In the genomic region with DNA sequence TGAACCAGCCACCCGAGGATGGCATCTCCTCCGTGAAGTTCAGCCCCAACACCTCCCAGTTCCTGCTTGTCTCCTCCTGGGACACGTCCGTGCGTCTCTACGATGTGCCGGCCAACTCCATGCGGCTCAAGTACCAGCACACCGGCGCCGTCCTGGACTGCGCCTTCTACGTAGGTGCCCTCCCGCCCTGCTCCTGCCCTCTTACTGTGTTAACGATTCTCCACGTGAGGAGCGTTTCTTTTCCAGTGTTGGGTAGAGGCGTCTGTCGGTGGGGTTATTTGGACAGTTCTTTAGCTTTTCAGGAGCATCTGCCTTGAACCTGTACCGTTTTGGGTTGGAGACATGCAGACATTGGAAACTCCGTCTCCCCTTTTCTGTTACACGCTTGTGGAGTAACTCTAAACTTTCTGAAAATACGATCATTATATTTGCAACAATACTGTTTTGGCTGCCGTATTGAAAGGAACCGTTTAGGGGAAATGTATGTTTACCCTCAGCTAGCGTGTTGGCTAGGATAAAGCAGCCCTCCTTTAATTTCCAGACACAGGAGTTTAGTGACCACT, we compare ENCODE assay signal across 1 cellular context.
A peak's percentile ranks its signal among the peaks of the same experiment; 100 is the strongest.
TF ChIP-seq lines count a peak whose summit lies in the region.

No MANE protein-coding gene starts in this region.

TF ChIP-seq in HEK293, 187 proteins besides CTCF, POLR2A, EP300 and RAD21 (continued from another document):
- TF ChIP-seq, protein P1, sequence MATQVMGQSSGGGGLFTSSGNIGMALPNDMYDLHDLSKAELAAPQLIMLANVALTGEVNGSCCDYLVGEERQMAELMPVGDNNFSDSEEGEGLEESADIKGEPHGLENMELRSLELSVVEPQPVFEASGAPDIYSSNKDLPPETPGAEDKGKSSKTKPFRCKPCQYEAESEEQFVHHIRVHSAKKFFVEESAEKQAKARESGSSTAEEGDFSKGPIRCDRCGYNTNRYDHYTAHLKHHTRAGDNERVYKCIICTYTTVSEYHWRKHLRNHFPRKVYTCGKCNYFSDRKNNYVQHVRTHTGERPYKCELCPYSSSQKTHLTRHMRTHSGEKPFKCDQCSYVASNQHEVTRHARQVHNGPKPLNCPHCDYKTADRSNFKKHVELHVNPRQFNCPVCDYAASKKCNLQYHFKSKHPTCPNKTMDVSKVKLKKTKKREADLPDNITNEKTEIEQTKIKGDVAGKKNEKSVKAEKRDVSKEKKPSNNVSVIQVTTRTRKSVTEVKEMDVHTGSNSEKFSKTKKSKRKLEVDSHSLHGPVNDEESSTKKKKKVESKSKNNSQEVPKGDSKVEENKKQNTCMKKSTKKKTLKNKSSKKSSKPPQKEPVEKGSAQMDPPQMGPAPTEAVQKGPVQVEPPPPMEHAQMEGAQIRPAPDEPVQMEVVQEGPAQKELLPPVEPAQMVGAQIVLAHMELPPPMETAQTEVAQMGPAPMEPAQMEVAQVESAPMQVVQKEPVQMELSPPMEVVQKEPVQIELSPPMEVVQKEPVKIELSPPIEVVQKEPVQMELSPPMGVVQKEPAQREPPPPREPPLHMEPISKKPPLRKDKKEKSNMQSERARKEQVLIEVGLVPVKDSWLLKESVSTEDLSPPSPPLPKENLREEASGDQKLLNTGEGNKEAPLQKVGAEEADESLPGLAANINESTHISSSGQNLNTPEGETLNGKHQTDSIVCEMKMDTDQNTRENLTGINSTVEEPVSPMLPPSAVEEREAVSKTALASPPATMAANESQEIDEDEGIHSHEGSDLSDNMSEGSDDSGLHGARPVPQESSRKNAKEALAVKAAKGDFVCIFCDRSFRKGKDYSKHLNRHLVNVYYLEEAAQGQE (tag by site-specific recombination; IDR thresholded peaks at IDR 0.05): 0 out of 2 replicates have a peak, but pooled peaks have one; percentile 36
- TF ChIP-seq MEIS1 (CRISPR knock-in tag; IDR thresholded peaks at IDR 0.05; ENCODE audit: borderline replicate concordance) (no peak), ZBTB8A (tag by site-specific recombination; IDR thresholded peaks at IDR 0.05) (peak; percentile 67), ZBTB7A (tag by site-specific recombination; IDR thresholded peaks at IDR 0.05; ENCODE audit: low read depth) (no peak), ZNF157 (tag by site-specific recombination; IDR thresholded peaks at IDR 0.05) (no peak)
- TF ChIP-seq, protein P2, sequence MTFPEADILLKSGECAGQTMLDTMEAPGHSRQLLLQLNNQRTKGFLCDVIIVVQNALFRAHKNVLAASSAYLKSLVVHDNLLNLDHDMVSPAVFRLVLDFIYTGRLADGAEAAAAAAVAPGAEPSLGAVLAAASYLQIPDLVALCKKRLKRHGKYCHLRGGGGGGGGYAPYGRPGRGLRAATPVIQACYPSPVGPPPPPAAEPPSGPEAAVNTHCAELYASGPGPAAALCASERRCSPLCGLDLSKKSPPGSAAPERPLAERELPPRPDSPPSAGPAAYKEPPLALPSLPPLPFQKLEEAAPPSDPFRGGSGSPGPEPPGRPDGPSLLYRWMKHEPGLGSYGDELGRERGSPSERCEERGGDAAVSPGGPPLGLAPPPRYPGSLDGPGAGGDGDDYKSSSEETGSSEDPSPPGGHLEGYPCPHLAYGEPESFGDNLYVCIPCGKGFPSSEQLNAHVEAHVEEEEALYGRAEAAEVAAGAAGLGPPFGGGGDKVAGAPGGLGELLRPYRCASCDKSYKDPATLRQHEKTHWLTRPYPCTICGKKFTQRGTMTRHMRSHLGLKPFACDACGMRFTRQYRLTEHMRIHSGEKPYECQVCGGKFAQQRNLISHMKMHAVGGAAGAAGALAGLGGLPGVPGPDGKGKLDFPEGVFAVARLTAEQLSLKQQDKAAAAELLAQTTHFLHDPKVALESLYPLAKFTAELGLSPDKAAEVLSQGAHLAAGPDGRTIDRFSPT (tag by site-specific recombination; IDR thresholded peaks at IDR 0.05): peak; percentile 68; the same call in 1 of the 2 replicates
- TF ChIP-seq, protein P3, sequence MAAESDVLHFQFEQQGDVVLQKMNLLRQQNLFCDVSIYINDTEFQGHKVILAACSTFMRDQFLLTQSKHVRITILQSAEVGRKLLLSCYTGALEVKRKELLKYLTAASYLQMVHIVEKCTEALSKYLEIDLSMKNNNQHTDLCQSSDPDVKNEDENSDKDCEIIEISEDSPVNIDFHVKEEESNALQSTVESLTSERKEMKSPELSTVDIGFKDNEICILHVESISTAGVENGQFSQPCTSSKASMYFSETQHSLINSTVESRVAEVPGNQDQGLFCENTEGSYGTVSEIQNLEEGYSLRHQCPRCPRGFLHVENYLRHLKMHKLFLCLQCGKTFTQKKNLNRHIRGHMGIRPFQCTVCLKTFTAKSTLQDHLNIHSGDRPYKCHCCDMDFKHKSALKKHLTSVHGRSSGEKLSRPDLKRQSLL (tag by site-specific recombination; IDR thresholded peaks at IDR 0.05): peak; percentile 90
